ENCODE assay signal across 15 cellular contexts in the genomic region with DNA sequence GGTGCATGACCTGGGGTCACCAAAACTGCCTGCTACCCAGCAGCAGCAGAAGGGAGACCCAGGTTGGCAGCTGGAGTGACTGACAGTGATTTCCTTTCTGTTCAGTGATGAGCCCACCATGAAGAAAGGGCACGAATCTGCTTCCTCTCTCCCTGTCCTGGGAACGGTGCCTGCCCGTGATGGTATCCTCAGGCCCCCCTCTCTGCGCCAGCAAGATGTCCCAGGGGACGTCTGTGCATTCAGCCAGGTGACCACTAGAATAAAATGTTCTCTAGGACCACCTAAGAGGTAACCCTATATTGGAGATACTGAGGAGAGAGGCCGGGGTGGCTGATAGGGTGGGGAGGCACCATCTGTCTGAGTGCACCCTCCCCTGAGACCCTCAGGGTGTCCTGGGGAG.
DNase-seq lines count a peak whose midpoint lies in the region; ATAC-seq and TF ChIP-seq lines count a peak whose summit lies in the region.
"Had no signal": no experiment of that assay in that cellular context is flagged by ENCODE, and none has a peak within 500 bp of the region (broad histone marks: within the 10 kb centered on the region; RNA-seq: fewer than 3 reads in every experiment).

No MANE protein-coding gene starts in this region.

- peaks cover 3% of the 10 kb centered on the region for H3K27me3 Mint-ChIP-seq in endothelial cell (ENCODE audit: unreplicated experiment)
- H3K27me3 Mint-ChIP-seq: CD4-positive, CD25-positive, alpha-beta regulatory T cell had no signal

- 70% methylated on average over 6 of the region's 6 CpGs for WGBS in right cardiac atrium
- 86 to 88% methylated on average over 6 of the region's 6 CpGs for WGBS in tibial nerve, 2 donors

- H3K4me1 ChIP-seq in right cardiac atrium (ENCODE audit: control insufficient read depth, insufficient read depth, low read length): peaks cover 32% of the 10 kb centered on the region
- peaks cover 5% of the 10 kb centered on the region for H3K4me1 ChIP-seq in rectal smooth muscle tissue (ENCODE audit: control insufficient read depth, insufficient read depth, low read length)
- H3K4me1 ChIP-seq in tibial nerve: peaks cover 3 to 69% (median 46%) of the 10 kb centered on the region in 4 donors

- H3K9me3 ChIP-seq in right cardiac atrium (ENCODE audit: control insufficient read depth, low read length) (no peaks in the 10 kb centered on the region), tibial nerve (no peaks in the 10 kb centered on the region)

- peaks cover 24% of the 10 kb centered on the region for H3K4me1 Mint-ChIP-seq in endothelial cell (ENCODE audit: unreplicated experiment)

- no peak for TF ChIP-seq EP300 in tibial nerve (IDR thresholded peaks at IDR 0.05)

- ATAC-seq in right cardiac atrium: no peak
- ATAC-seq: PC-3 had no signal

- DNase-seq in right cardiac atrium: peak in 1 of 3 donors; percentile 56
- DNase-seq in cardiac septum (ENCODE audit: low spot score): no peak
- DNase-seq in endothelial cell (ENCODE audit: low spot score): no peak
- no peak for DNase-seq in tibial nerve (ENCODE audit: low spot score in 2 of 2)
- DNase-seq in head of caudate nucleus: no peak
- DNase-seq in DMS114 treated with DMSO at 0.1 percent for 48 hours (lab: John Stamatoyannopoulos, UW; ENCODE audit: unreplicated experiment): no peak
- no peak for DNase-seq in cortex of kidney (lab: John Stamatoyannopoulos, UW)
- DNase-seq: CD4-positive, CD25-positive, alpha-beta regulatory T cell; HCEC 1CT; NCI-H1417; NCI-H1930; PC-3 had no signal

- H3K27ac Mint-ChIP-seq in endothelial cell (ENCODE audit: unreplicated experiment): peak overlapping the region; percentile 9
- H3K27ac Mint-ChIP-seq: CD4-positive, CD25-positive, alpha-beta regulatory T cell had no signal

- H3K36me3 ChIP-seq in rectal smooth muscle tissue (ENCODE audit: control insufficient read depth, insufficient read depth, low read length) (no peaks in the 10 kb centered on the region), tibial nerve (no peaks in the 10 kb centered on the region)

- no peak overlapping the region for H3K4me3 ChIP-seq in right cardiac atrium (ENCODE audit: low read length)
- no peak overlapping the region for H3K4me3 ChIP-seq in rectal smooth muscle tissue (ENCODE audit: low read length)
- no peak overlapping the region for H3K4me3 ChIP-seq in tibial nerve

- H3K9me3 Mint-ChIP-seq in endothelial cell (ENCODE audit: unreplicated experiment): no peaks in the 10 kb centered on the region
- H3K9me3 Mint-ChIP-seq: CD4-positive, CD25-positive, alpha-beta regulatory T cell had no signal

- intact Hi-C loops in right cardiac atrium (cut with DNase I) (no loop called here), cardiac septum (cut with DNase I) (no loop called here), head of caudate nucleus (cut with DNase I) (no loop called here)

- no peak overlapping the region for H3K4me3 Mint-ChIP-seq in endothelial cell (ENCODE audit: unreplicated experiment)
- H3K4me3 Mint-ChIP-seq: CD4-positive, CD25-positive, alpha-beta regulatory T cell had no signal

- H3K27ac ChIP-seq in right cardiac atrium (ENCODE audit: low read length): peak overlapping the region; percentile 29
- peak overlapping the region; percentile 20 for H3K27ac ChIP-seq in rectal smooth muscle tissue (ENCODE audit: low read depth, low read length)
- H3K27ac ChIP-seq in tibial nerve: peak overlapping the region in 2 of 4 donors; percentile 30 to 85
- H3K27ac ChIP-seq: HL-60, RWPE1 had no signal

- TF ChIP-seq CTCF in endothelial cell (IDR thresholded peaks at IDR 0.05; ENCODE audit: unreplicated experiment) (no peak), tibial nerve (IDR thresholded peaks at IDR 0.05) (no peak)

- no peaks in the 10 kb centered on the region for H3K36me3 Mint-ChIP-seq in endothelial cell (ENCODE audit: low read depth, unreplicated experiment)
- H3K36me3 Mint-ChIP-seq: CD4-positive, CD25-positive, alpha-beta regulatory T cell had no signal

- H3K27me3 ChIP-seq in right cardiac atrium (ENCODE audit: control insufficient read depth, insufficient read depth) (no peaks in the 10 kb centered on the region), rectal smooth muscle tissue (ENCODE audit: control insufficient read depth, insufficient read depth, low read length) (no peaks in the 10 kb centered on the region), tibial nerve (no peaks in the 10 kb centered on the region)

- H3K9ac ChIP-seq in rectal smooth muscle tissue (ENCODE audit: low read length): no peak overlapping the region

- TF ChIP-seq POLR2A in tibial nerve (IDR thresholded peaks at IDR 0.05): no peak
